Comparison of ENCODE assay signal across 8 cellular contexts in genomic region chr1:246932366-246932700, GRCh38. TPM values are rescaled to one million over a fixed set of nuclear protein-coding genes. Genes with fewer than 3 reads are reported as not detected.
DNase-seq lines count a peak whose midpoint lies in the region; FAIRE-seq and TF ChIP-seq lines count a peak whose summit lies in the region.

No MANE protein-coding gene starts in this region.

- no peak overlapping the region for H4K91ac ChIP-seq in mesenchymal stem cell (ENCODE audit: low read length)

- peak overlapping the region; percentile 95 for H3K4me2 ChIP-seq in mesenchymal stem cell (ENCODE audit: low read length, poor library complexity, severe bottlenecking)

- no peak for DNase-seq in activated naive CD4-positive, alpha-beta T cell treated with Interleukin-2 at 50 U/mL for 16 hours
- DNase-seq in bronchial epithelial cell (ENCODE audit: low read depth): no peak
- DNase-seq in mesenchymal stem cell: no peak
- no peak for DNase-seq in HEK293T (ENCODE audit: extremely low spot score)
- no peak for DNase-seq in activated CD8-positive, alpha-beta memory T cell treated with anti-CD3 and anti-CD28 coated beads for 24 hours
- no peak for DNase-seq in NCI-H187 (lab: John Stamatoyannopoulos, UW)

- H3K4ac ChIP-seq in mesenchymal stem cell (ENCODE audit: low read depth in 1 of 2, low read length in 2 of 2): peak overlapping the region in 1 of 2 experiments; percentile 37

- no peaks in the 10 kb centered on the region for H3K36me3 ChIP-seq in bronchial epithelial cell (ENCODE audit: control insufficient read depth, insufficient read depth, low read length)
- H3K36me3 ChIP-seq in mesenchymal stem cell (ENCODE audit: control insufficient read depth in 1 of 2, insufficient read depth in 2 of 2, low read depth in 1 of 2, low read length in 2 of 2): peaks cover 3 to 5% of the 10 kb centered on the region in 2 experiments
- H3K36me3 ChIP-seq in urinary bladder (ENCODE audit: insufficient read depth): no peaks in the 10 kb centered on the region

- no peak overlapping the region for H2AK5ac ChIP-seq in mesenchymal stem cell (ENCODE audit: low read length, severe bottlenecking)

- H3K27ac ChIP-seq in mesenchymal stem cell (ENCODE audit: low read length, poor library complexity, severe bottlenecking): no peak overlapping the region
- no peak overlapping the region for H3K27ac ChIP-seq in urinary bladder (ENCODE audit: low read depth)

- WGBS in mesenchymal stem cell: 8% methylated on average over 5 of the region's 8 CpGs
- WGBS in urinary bladder: 9% methylated on average over 8 of the region's 8 CpGs

- H3K23ac ChIP-seq in mesenchymal stem cell (ENCODE audit: low read length in 2 of 2): no peak overlapping the region

- H3K27me3 Mint-ChIP-seq in activated naive CD4-positive, alpha-beta T cell treated with anti-CD3 and anti-CD28 coated beads, Interleukin-2, amount 50 U/mL, for 24 hours: no peaks in the 10 kb centered on the region

- H2BK120ac ChIP-seq in mesenchymal stem cell (ENCODE audit: low read depth, low read length): no peak overlapping the region

- peaks cover 35% of the 10 kb centered on the region for H3K4me1 Mint-ChIP-seq in activated naive CD4-positive, alpha-beta T cell treated with anti-CD3 and anti-CD28 coated beads, Interleukin-2, amount 50 U/mL, for 24 hours

- no peak overlapping the region for H2BK15ac ChIP-seq in mesenchymal stem cell (ENCODE audit: low read depth, poor library complexity, severe bottlenecking)

- H3K36me3 Mint-ChIP-seq in activated naive CD4-positive, alpha-beta T cell treated with anti-CD3 and anti-CD28 coated beads, Interleukin-2, amount 50 U/mL, for 24 hours: peaks cover 9% of the 10 kb centered on the region

- peak overlapping the region; percentile 95 for H3K4me3 ChIP-seq in bronchial epithelial cell (ENCODE audit: low read depth, low read length)
- peak overlapping the region; percentile 87 to 99 for H3K4me3 ChIP-seq in mesenchymal stem cell (ENCODE audit: insufficient read depth in 1 of 2, low read depth in 1 of 2, low read length in 2 of 2)
- H3K4me3 ChIP-seq in urinary bladder (ENCODE audit: low read depth, low read length): peak overlapping the region; percentile 85

- peak overlapping the region; percentile 92 for H3K9ac ChIP-seq in mesenchymal stem cell (ENCODE audit: low read length)

- no peak overlapping the region for H2BK12ac ChIP-seq in mesenchymal stem cell (ENCODE audit: low read length in 2 of 2)

- H3K4me1 ChIP-seq in mesenchymal stem cell (ENCODE audit: control insufficient read depth, insufficient read depth, low read depth, low read length) (peaks cover 3% of the 10 kb centered on the region), urinary bladder (ENCODE audit: insufficient read depth) (no peaks in the 10 kb centered on the region)

- POLR2A ChIA-PET in HEK293T (lab: Yijun Ruan, JAX): interaction anchor here (0.6 kb wide), 1 partner anchor 160 kb away, joined by 3 read pairs; no protein-coding TSS in a partner anchor

- H3K18ac ChIP-seq in mesenchymal stem cell (ENCODE audit: low read depth in 1 of 2, low read length in 2 of 2): no peak overlapping the region

- peak overlapping the region; percentile 55 for H3K27ac Mint-ChIP-seq in activated naive CD4-positive, alpha-beta T cell treated with anti-CD3 and anti-CD28 coated beads, Interleukin-2, amount 50 U/mL, for 24 hours

- FAIRE-seq in bronchial epithelial cell (lab: Jason Lieb, UNC): no peak

- no peak overlapping the region for H3K14ac ChIP-seq in mesenchymal stem cell (ENCODE audit: low read length in 2 of 2)

- no peak overlapping the region for H4K8ac ChIP-seq in mesenchymal stem cell (ENCODE audit: low read length)

- H3K4me3 Mint-ChIP-seq in activated naive CD4-positive, alpha-beta T cell treated with anti-CD3 and anti-CD28 coated beads, Interleukin-2, amount 50 U/mL, for 24 hours: peak overlapping the region; percentile 94

- peak overlapping the region; percentile 72 for H2AFZ ChIP-seq in mesenchymal stem cell (ENCODE audit: low read depth, low read length)

- no peak overlapping the region for H2BK5ac ChIP-seq in mesenchymal stem cell (ENCODE audit: low read depth, low read length, poor library complexity, severe bottlenecking)

- CTCF ChIA-PET in HEK293T (lab: Yijun Ruan, JAX): no interaction called here

- TF ChIP-seq CTCF in bronchial epithelial cell (IDR thresholded peaks at IDR 0.05; ENCODE audit: insufficient read depth, low read length, severe bottlenecking): no peak

- no peaks in the 10 kb centered on the region for H3K27me3 ChIP-seq in bronchial epithelial cell (ENCODE audit: control insufficient read depth, insufficient read depth, low read length)
- H3K27me3 ChIP-seq in mesenchymal stem cell (ENCODE audit: control insufficient read depth in 1 of 2, insufficient read depth in 1 of 2, low read length in 2 of 2): no peaks in the 10 kb centered on the region

- H3K9me3 ChIP-seq in mesenchymal stem cell (ENCODE audit: control insufficient read depth, low read length): no peaks in the 10 kb centered on the region

- H3K79me1 ChIP-seq in mesenchymal stem cell (replicated peaks; ENCODE audit: low read length, poor library complexity, severe bottlenecking): no peaks in the 10 kb centered on the region

- H3K9me3 Mint-ChIP-seq in activated naive CD4-positive, alpha-beta T cell treated with anti-CD3 and anti-CD28 coated beads, Interleukin-2, amount 50 U/mL, for 24 hours: no peaks in the 10 kb centered on the region

TF ChIP-seq in HEK293T, 16 proteins besides CTCF, POLR2A, EP300 and RAD21:
- TF ChIP-seq ELF4 (IDR thresholded peaks at IDR 0.05) (no peak), SP1 (IDR thresholded peaks at IDR 0.05) (no peak), ARNT (IDR thresholded peaks at IDR 0.05) (no peak), TARDBP (IDR thresholded peaks at IDR 0.05) (no peak), CTBP1 (IDR thresholded peaks at IDR 0.05; ENCODE audit: borderline replicate concordance) (no peak), L3MBTL2 (conservative IDR thresholded peaks at IDR 0.05) (no peak; the same call in 1 of the 2 replicates), ZNF384 (IDR thresholded peaks at IDR 0.05) (no peak), FOXM1 (IDR thresholded peaks at IDR 0.05; ENCODE audit: borderline replicate concordance) (no peak), SUZ12 (IDR thresholded peaks at IDR 0.05) (no peak)

RNA-seq across cellular contexts. Expression of gene AHCTF1, which starts 0.6 kb away (rescaled TPM):
- total RNA-seq in bronchial epithelial cell (28.2 and 28.3 TPM in 2 replicates), urinary bladder (45.7 TPM)
- polyA plus RNA-seq in mesenchymal stem cell (2013, experiment 1 of 2): 14.6 TPM
- 16.2 TPM for polyA plus RNA-seq in mesenchymal stem cell (2013, experiment 2 of 2)
- polyA plus RNA-seq in urinary bladder: 15.3 TPM
